In genomic region chr1:6141601-6142000, GRCh38 we compare ENCODE assay signal across 10 cellular contexts. TPM values are rescaled to one million over a fixed set of nuclear protein-coding genes. Genes with fewer than 3 reads are reported as not detected.
DNase-seq lines count a peak whose midpoint lies in the region; ATAC-seq and TF ChIP-seq lines count a peak whose summit lies in the region.
"Had no signal": no experiment of that assay in that cellular context is flagged by ENCODE, and none has a peak within 500 bp of the region (broad histone marks: within the 10 kb centered on the region; RNA-seq: fewer than 3 reads in every experiment).

No MANE protein-coding gene starts in this region.

- ATAC-seq in HG02610 (IDR thresholded peaks at IDR 0.05; ENCODE audit: unreplicated experiment): peak; percentile 68
- ATAC-seq in activated CD8-positive, alpha-beta T cell treated with anti-CD3 and anti-CD28 coated beads, Interleukin-2, amount 10 ng/mL, durations not matched to agents 7 days and 5 days: peak; percentile 79
- no peak for ATAC-seq in HG02981 (IDR thresholded peaks at IDR 0.05; ENCODE audit: unreplicated experiment)
- ATAC-seq in GM18861 (IDR thresholded peaks at IDR 0.05; ENCODE audit: unreplicated experiment): no peak
- no peak for ATAC-seq in GM19324 (IDR thresholded peaks at IDR 0.05; ENCODE audit: low FRiP score, unreplicated experiment)

- H3K4me1 Mint-ChIP-seq in activated CD4-positive, alpha-beta T cell treated with anti-CD3 and anti-CD28 coated beads, Interleukin-2, amount 10 ng/mL, durations not matched to agents 24 days and 14 days: no peaks in the 10 kb centered on the region
- H3K4me1 Mint-ChIP-seq in activated CD8-positive, alpha-beta T cell treated with anti-CD3 and anti-CD28 coated beads, Interleukin-2, amount 10 ng/mL, durations not matched to agents 7 days and 5 days (ENCODE audit: low read depth): no peaks in the 10 kb centered on the region
- H3K4me1 Mint-ChIP-seq in neural crest cell: peaks cover 4% of the 10 kb centered on the region

- CTCF ChIA-PET in activated CD8-positive, alpha-beta T cell treated with anti-CD3 and anti-CD28 coated beads, Interleukin-2, amount 10 ng/mL, durations not matched to agents 7 days and 5 days (lab: Charles Lee): no interaction called here

- peaks cover 2% of the 10 kb centered on the region for H3K27me3 Mint-ChIP-seq in activated CD4-positive, alpha-beta T cell treated with anti-CD3 and anti-CD28 coated beads, Interleukin-2, amount 10 ng/mL, durations not matched to agents 24 days and 14 days
- H3K27me3 Mint-ChIP-seq in activated CD8-positive, alpha-beta T cell treated with anti-CD3 and anti-CD28 coated beads, Interleukin-2, amount 10 ng/mL, durations not matched to agents 7 days and 5 days (ENCODE audit: low read depth): peaks cover 2% of the 10 kb centered on the region
- H3K27me3 Mint-ChIP-seq in neural crest cell (ENCODE audit: low read depth): peaks cover 3% of the 10 kb centered on the region

- no peaks in the 10 kb centered on the region for H3K9me3 Mint-ChIP-seq in activated CD4-positive, alpha-beta T cell treated with anti-CD3 and anti-CD28 coated beads, Interleukin-2, amount 10 ng/mL, durations not matched to agents 24 days and 14 days
- no peaks in the 10 kb centered on the region for H3K9me3 Mint-ChIP-seq in activated CD8-positive, alpha-beta T cell treated with anti-CD3 and anti-CD28 coated beads, Interleukin-2, amount 10 ng/mL, durations not matched to agents 7 days and 5 days (ENCODE audit: insufficient read depth)
- H3K9me3 Mint-ChIP-seq in neural crest cell: no peaks in the 10 kb centered on the region

- H3K4me3 Mint-ChIP-seq in activated CD4-positive, alpha-beta T cell treated with anti-CD3 and anti-CD28 coated beads, Interleukin-2, amount 10 ng/mL, durations not matched to agents 24 days and 14 days: no peak overlapping the region
- H3K4me3 Mint-ChIP-seq in activated CD8-positive, alpha-beta T cell treated with anti-CD3 and anti-CD28 coated beads, Interleukin-2, amount 10 ng/mL, durations not matched to agents 7 days and 5 days: no peak overlapping the region
- no peak overlapping the region for H3K4me3 Mint-ChIP-seq in neural crest cell

- intact Hi-C loops in activated CD4-positive, alpha-beta T cell treated with anti-CD3 and anti-CD28 coated beads, Interleukin-2, amount 10 ng/mL, durations not matched to agents 24 days and 14 days (cut with micrococcal nuclease): no loop called here

- H3K36me3 Mint-ChIP-seq in activated CD4-positive, alpha-beta T cell treated with anti-CD3 and anti-CD28 coated beads, Interleukin-2, amount 10 ng/mL, durations not matched to agents 24 days and 14 days (ENCODE audit: low read depth): no peaks in the 10 kb centered on the region
- no peaks in the 10 kb centered on the region for H3K36me3 Mint-ChIP-seq in activated CD8-positive, alpha-beta T cell treated with anti-CD3 and anti-CD28 coated beads, Interleukin-2, amount 10 ng/mL, durations not matched to agents 7 days and 5 days (ENCODE audit: low read depth)
- no peaks in the 10 kb centered on the region for H3K36me3 Mint-ChIP-seq in neural crest cell (ENCODE audit: low read depth)

- POLR2A ChIA-PET in activated CD8-positive, alpha-beta T cell treated with anti-CD3 and anti-CD28 coated beads, Interleukin-2, amount 10 ng/mL, durations not matched to agents 7 days and 5 days (lab: Charles Lee): no interaction called here

- peak; percentile 74 for DNase-seq in activated CD4-positive, alpha-beta T cell treated with anti-CD3 and anti-CD28 coated beads, Interleukin-2, amount 10 ng/mL, durations not matched to agents 24 days and 14 days
- DNase-seq in activated CD4-positive, alpha-beta T cell treated with anti-CD3 and anti-CD28 coated beads, Interleukin-2, amount 50 U/mL, for 1 hour: no peak
- peak; percentile 49 for DNase-seq in activated CD8-positive, alpha-beta T cell treated with anti-CD3 and anti-CD28 coated beads, Interleukin-2, amount 10 ng/mL, durations not matched to agents 7 days and 5 days
- DNase-seq in neural crest cell (ENCODE audit: low read depth, low spot score): no peak
- DNase-seq: NCI-H187 treated with DMSO at 0.1 percent for 48 hours, T-helper 9 cell had no signal

- no peak overlapping the region for H3K27ac Mint-ChIP-seq in activated CD4-positive, alpha-beta T cell treated with anti-CD3 and anti-CD28 coated beads, Interleukin-2, amount 10 ng/mL, durations not matched to agents 24 days and 14 days
- H3K27ac Mint-ChIP-seq in activated CD8-positive, alpha-beta T cell treated with anti-CD3 and anti-CD28 coated beads, Interleukin-2, amount 10 ng/mL, durations not matched to agents 7 days and 5 days: no peak overlapping the region
- no peak overlapping the region for H3K27ac Mint-ChIP-seq in neural crest cell (ENCODE audit: unreplicated experiment)

- TF ChIP-seq CTCF in neural crest cell (conservative IDR thresholded peaks at IDR 0.05): peak; percentile 39

RNA-seq across cellular contexts. Expression of gene CHD5, which starts 38.5 kb away (rescaled TPM):
- 0.59 and 0.63 TPM in 2 replicates for total RNA-seq in activated CD4-positive, alpha-beta T cell treated with anti-CD3 and anti-CD28 coated beads, Interleukin-2, amount 10 ng/mL, durations not matched to agents 24 days and 14 days
- total RNA-seq in activated CD8-positive, alpha-beta T cell treated with anti-CD3 and anti-CD28 coated beads, Interleukin-2, amount 10 ng/mL, durations not matched to agents 7 days and 5 days: under 1 TPM; 0.23 to 0.47 TPM
- 0.16 and 0.98 TPM in 2 replicates for total RNA-seq in neural crest cell

RNA-seq across cellular contexts. Expression of gene RPL22, which starts 57.8 kb away (rescaled TPM):
- total RNA-seq in activated CD4-positive, alpha-beta T cell treated with anti-CD3 and anti-CD28 coated beads, Interleukin-2, amount 10 ng/mL, durations not matched to agents 24 days and 14 days: 437 and 463 TPM in 2 replicates
- total RNA-seq in activated CD8-positive, alpha-beta T cell treated with anti-CD3 and anti-CD28 coated beads, Interleukin-2, amount 10 ng/mL, durations not matched to agents 7 days and 5 days: 100 to 1,000 TPM; 304 to 325 TPM
- 479 and 516 TPM in 2 replicates for total RNA-seq in neural crest cell

Comparison
In these comparisons a context has a peak if more than half of its experiments do, and no peak if none do; other contexts are left out.
1. DNase-seq: peak in activated CD4-positive, alpha-beta T cell treated with anti-CD3 and anti-CD28 coated beads, Interleukin-2, amount 10 ng/mL, durations not matched to agents 24 days and 14 days (single experiment) and activated CD8-positive, alpha-beta T cell treated with anti-CD3 and anti-CD28 coated beads, Interleukin-2, amount 10 ng/mL, durations not matched to agents 7 days and 5 days (single experiment); none in activated CD4-positive, alpha-beta T cell treated with anti-CD3 and anti-CD28 coated beads, Interleukin-2, amount 50 U/mL, for 1 hour (single experiment) and neural crest cell (single experiment).
2. ATAC-seq: peak in HG02610 (single experiment) and activated CD8-positive, alpha-beta T cell treated with anti-CD3 and anti-CD28 coated beads, Interleukin-2, amount 10 ng/mL, durations not matched to agents 7 days and 5 days (single experiment); none in HG02981 (single experiment), GM18861 (single experiment) and GM19324 (single experiment).